In genomic region chr9:88711719-88712118, GRCh38 we compare ENCODE assay signal across 9 cellular contexts.
"Had no signal": no experiment of that assay in that cellular context is flagged by ENCODE, and none has a peak within 500 bp of the region (broad histone marks: within the 10 kb centered on the region; RNA-seq: fewer than 3 reads in every experiment).

No MANE protein-coding gene starts in this region.

- H3K27ac ChIP-seq: HL-60, KMS-11 had no signal

- H3K4me3 ChIP-seq: GM23338 had no signal

- DNase-seq: H9, HCEC 1CT, HFFc6, KBM-7 had no signal

- FAIRE-seq: H1, H54 had no signal
